11 cellular contexts compared by ENCODE assay signal in genomic region chr21:15210235-15210678, GRCh38.
A peak's percentile ranks its signal among the peaks of the same experiment; 100 is the strongest.
DNase-seq lines count a peak whose midpoint lies in the region; ATAC-seq, FAIRE-seq and TF ChIP-seq lines count a peak whose summit lies in the region.
"Had no signal": no experiment of that assay in that cellular context is flagged by ENCODE, and none has a peak within 500 bp of the region (broad histone marks: within the 10 kb centered on the region; RNA-seq: fewer than 3 reads in every experiment).

No MANE protein-coding gene starts in this region.

- intact Hi-C loops in Right ventricle myocardium superior (cut with DNase I) (no loop called here), sciatic nerve (cut with DNase I) (no loop called here)

- no peaks in the 10 kb centered on the region for H3K4me1 Mint-ChIP-seq in stimulated activated naive CD8-positive, alpha-beta T cell treated with anti-CD3 and anti-CD28 coated beads, Interleukin-15, amount 100 ng/mL, for 72 hours
- H3K4me1 Mint-ChIP-seq: activated T-helper 17 cell treated with anti-CD3 and anti-CD28 coated beads, Interleukin-2, amount 50 U/mL, for 72 hours had no signal

- H3K27me3 Mint-ChIP-seq in stimulated activated naive CD8-positive, alpha-beta T cell treated with anti-CD3 and anti-CD28 coated beads, Interleukin-15, amount 100 ng/mL, for 72 hours, result peaks cover 12% of the 10 kb centered on the region

- no peak overlapping the region for H3K27ac Mint-ChIP-seq in stimulated activated naive CD8-positive, alpha-beta T cell treated with anti-CD3 and anti-CD28 coated beads, Interleukin-15, amount 100 ng/mL, for 72 hours
- H3K27ac Mint-ChIP-seq: activated T-helper 17 cell treated with anti-CD3 and anti-CD28 coated beads, Interleukin-2, amount 50 U/mL, for 72 hours had no signal

- peak; percentile 45 for DNase-seq in H54 (ENCODE audit: insufficient read length, low spot score)
- DNase-seq in SKM-1 (lab: John Stamatoyannopoulos, UW; ENCODE audit: unreplicated experiment), result peak; percentile 85
- DNase-seq in Right ventricle myocardium superior, result peak; percentile 87
- DNase-seq in sciatic nerve (ENCODE audit: low spot score), result peak; percentile 77
- no peak for DNase-seq in stimulated activated naive CD8-positive, alpha-beta T cell treated with anti-CD3 and anti-CD28 coated beads, Interleukin-15, amount 100 ng/mL, for 72 hours
- DNase-seq in activated T-cell treated with anti-CD3 and anti-CD28 coated beads, Interleukin-2, amount 50 U/mL, for 48 hours, result no peak
- DNase-seq in activated CD4-positive, alpha-beta T cell treated with anti-CD3 and anti-CD28 coated beads, Interleukin-2, amount 50 U/mL, for 48 hours, result no peak
- DNase-seq: dermis blood vessel endothelial cell, NCI-H510A had no signal

- peak; percentile 97 for FAIRE-seq in H54 (lab: Jason Lieb, UNC)

- ATAC-seq in Right ventricle myocardium superior (ENCODE audit: poor library complexity), result peak; percentile 83
- ATAC-seq in sciatic nerve, result peak; percentile 97
- no peak for ATAC-seq in stimulated activated naive CD8-positive, alpha-beta T cell treated with anti-CD3 and anti-CD28 coated beads, Interleukin-15, amount 100 ng/mL, for 72 hours
- ATAC-seq in GM19395 (IDR thresholded peaks at IDR 0.05; ENCODE audit: unreplicated experiment), result no peak
- ATAC-seq: activated T-helper 17 cell treated with anti-CD3 and anti-CD28 coated beads, Interleukin-2, amount 50 U/mL, for 72 hours had no signal

- no peaks in the 10 kb centered on the region for H3K9me3 Mint-ChIP-seq in stimulated activated naive CD8-positive, alpha-beta T cell treated with anti-CD3 and anti-CD28 coated beads, Interleukin-15, amount 100 ng/mL, for 72 hours
- H3K9me3 Mint-ChIP-seq: activated T-helper 17 cell treated with anti-CD3 and anti-CD28 coated beads, Interleukin-2, amount 50 U/mL, for 72 hours had no signal

- TF ChIP-seq POLR2A in H54 (IDR thresholded peaks at IDR 0.05; ENCODE audit: low read depth, low read length), result no peak

- no peak overlapping the region for H3K4me3 Mint-ChIP-seq in stimulated activated naive CD8-positive, alpha-beta T cell treated with anti-CD3 and anti-CD28 coated beads, Interleukin-15, amount 100 ng/mL, for 72 hours

Comparison
In these comparisons a context has a peak if more than half of its experiments do, and no peak if none do; other contexts are left out.
1. DNase-seq: peak in H54 (single experiment), SKM-1 (single experiment), Right ventricle myocardium superior (single experiment) and sciatic nerve (single experiment); none in stimulated activated naive CD8-positive, alpha-beta T cell treated with anti-CD3 and anti-CD28 coated beads, Interleukin-15, amount 100 ng/mL, for 72 hours (0 of 2), activated T-cell treated with anti-CD3 and anti-CD28 coated beads, Interleukin-2, amount 50 U/mL, for 48 hours (0 of 2) and activated CD4-positive, alpha-beta T cell treated with anti-CD3 and anti-CD28 coated beads, Interleukin-2, amount 50 U/mL, for 48 hours (0 of 2).
2. ATAC-seq: peak in Right ventricle myocardium superior (single experiment) and sciatic nerve (single experiment); none in stimulated activated naive CD8-positive, alpha-beta T cell treated with anti-CD3 and anti-CD28 coated beads, Interleukin-15, amount 100 ng/mL, for 72 hours (single experiment) and GM19395 (single experiment).